ENCODE assay signal across 8 cellular contexts in the genomic region with DNA sequence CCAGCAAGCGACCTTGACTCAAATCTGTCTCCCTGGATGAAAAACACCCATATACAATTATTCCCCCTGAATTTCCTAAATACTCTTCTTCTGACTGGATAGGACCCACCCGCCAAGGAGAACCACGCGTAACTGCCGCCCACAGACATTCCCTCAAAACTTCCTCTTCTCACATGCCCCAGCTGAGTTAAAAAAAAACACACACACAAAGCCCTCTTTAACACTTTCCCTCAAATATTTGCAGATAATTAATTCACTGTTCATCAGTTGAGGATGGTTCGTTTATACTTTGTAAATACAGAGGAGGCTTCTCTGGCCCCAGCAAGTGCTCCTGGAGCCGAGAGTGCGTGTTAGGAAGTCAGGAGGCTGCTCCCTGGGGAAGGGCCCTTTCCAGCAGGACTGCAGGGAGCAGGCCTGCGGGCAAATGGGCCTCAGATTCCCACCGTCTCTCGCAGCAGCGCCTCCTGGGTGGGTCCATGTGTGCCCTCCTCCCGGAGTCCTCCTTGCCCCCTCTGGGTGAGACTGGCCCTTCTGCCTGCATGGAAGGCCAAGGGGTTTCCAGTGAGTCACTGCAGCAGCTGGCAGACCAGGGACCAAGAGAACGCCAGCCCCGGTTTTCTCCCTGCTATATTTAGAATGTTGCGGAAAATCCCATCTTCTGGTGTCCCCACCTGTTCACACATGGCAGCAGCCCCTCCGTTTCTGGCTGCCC. TPM values are rescaled to one million over a fixed set of nuclear protein-coding genes. Genes with fewer than 3 reads are reported as not detected.
A peak's percentile ranks its signal among the peaks of the same experiment; 100 is the strongest.
DNase-seq lines count a peak whose midpoint lies in the region; ATAC-seq, FAIRE-seq and TF ChIP-seq lines count a peak whose summit lies in the region.

No MANE protein-coding gene starts in this region.

- TF ChIP-seq POLR2A in GM19099 (IDR thresholded peaks at IDR 0.05; ENCODE audit: extremely low read depth, insufficient read length, low read depth) (peak; percentile 31), GM12891 (IDR thresholded peaks at IDR 0.05; ENCODE audit: low read depth, low read length) (no peak)

- no CpG with 5 or more reads among the region's 17 CpGs for WGBS in trophoblast cell (ENCODE audit: extremely low coverage, insufficient coverage, insufficient read length)

- no peak overlapping the region for H3K18ac ChIP-seq in trophoblast cell (ENCODE audit: low read length)

- no peaks in the 10 kb centered on the region for H3K36me3 ChIP-seq in trophoblast cell (ENCODE audit: control insufficient read depth in 1 of 2, insufficient read depth in 2 of 2, low read length in 2 of 2)

- no peak overlapping the region for H3K27ac ChIP-seq in trophoblast cell (ENCODE audit: low read depth, low read length)

- peaks cover 3 to 8% of the 10 kb centered on the region in 2 experiments for H3K4me1 ChIP-seq in trophoblast cell (ENCODE audit: control insufficient read depth in 1 of 2, insufficient read depth in 2 of 2, low read length in 2 of 2)

- H4K91ac ChIP-seq in trophoblast cell (ENCODE audit: low read depth, low read length) = no peak overlapping the region

- H3K79me1 ChIP-seq in trophoblast cell (ENCODE audit: low read length) = no peaks in the 10 kb centered on the region

- H3K4me2 ChIP-seq in trophoblast cell (ENCODE audit: low read length) = no peak overlapping the region

- no peak overlapping the region for H2BK120ac ChIP-seq in trophoblast cell (ENCODE audit: insufficient read depth, low read length, poor library complexity)

- H3K79me2 ChIP-seq in trophoblast cell (ENCODE audit: control insufficient read depth, insufficient read depth, low read length, poor library complexity) = no peaks in the 10 kb centered on the region

- H2AFZ ChIP-seq in trophoblast cell (ENCODE audit: insufficient read depth, low read length, poor library complexity) = no peak overlapping the region

- no peak overlapping the region for H3K14ac ChIP-seq in trophoblast cell (ENCODE audit: low read length)

- H3K23ac ChIP-seq in trophoblast cell (ENCODE audit: low read length) = no peak overlapping the region

- H3K4ac ChIP-seq in trophoblast cell (ENCODE audit: low read depth, low read length) = no peak overlapping the region

- peaks cover 5% of the 10 kb centered on the region for H3K36me3 Mint-ChIP-seq in endothelial cell (ENCODE audit: low read depth, unreplicated experiment)

- no peak overlapping the region for H4K12ac ChIP-seq in trophoblast cell (ENCODE audit: low read depth, low read length)

- no peak overlapping the region for H3K9ac ChIP-seq in trophoblast cell (ENCODE audit: low read length)

- no peak for TF ChIP-seq CTCF in endothelial cell (IDR thresholded peaks at IDR 0.05; ENCODE audit: unreplicated experiment)

- no peak overlapping the region for H3K4me3 ChIP-seq in trophoblast cell (ENCODE audit: low read depth, low read length)

- no peak for ATAC-seq in HG03521 (IDR thresholded peaks at IDR 0.05; ENCODE audit: unreplicated experiment)

- no peak overlapping the region for H2BK12ac ChIP-seq in trophoblast cell (ENCODE audit: low read length)

- H3K27me3 Mint-ChIP-seq in endothelial cell (ENCODE audit: unreplicated experiment) = peaks cover 2% of the 10 kb centered on the region

- H3K9me3 Mint-ChIP-seq in endothelial cell (ENCODE audit: unreplicated experiment) = peaks cover 5% of the 10 kb centered on the region

- no peak overlapping the region for H2AK5ac ChIP-seq in trophoblast cell (ENCODE audit: low read length)

- no peak overlapping the region for H2BK5ac ChIP-seq in trophoblast cell (ENCODE audit: low read depth, low read length, poor library complexity)

- no peaks in the 10 kb centered on the region for H3K27me3 ChIP-seq in trophoblast cell (ENCODE audit: insufficient read depth, low read length)

- H3K27ac Mint-ChIP-seq in endothelial cell (ENCODE audit: unreplicated experiment) = no peak overlapping the region

- peak; percentile 81 for DNase-seq in NCI-H526 treated with DMSO at 0.1 percent for 48 hours (lab: John Stamatoyannopoulos, UW)
- no peak for DNase-seq in endothelial cell (ENCODE audit: low spot score)
- DNase-seq in trophoblast cell = peak; percentile 39 to 52
- no peak for DNase-seq in inferior parietal cortex (ENCODE audit: extremely low spot score)
- DNase-seq in GM12891 (ENCODE audit: insufficient read length, low spot score) = no peak
- no peak for DNase-seq in NCI-H510A treated with DMSO at 0.1 percent for 48 hours (lab: John Stamatoyannopoulos, UW)

- FAIRE-seq in GM12891 (lab: Jason Lieb, UNC) = no peak

- H4K8ac ChIP-seq in trophoblast cell (ENCODE audit: low read depth, low read length) = no peak overlapping the region

- peaks cover 7% of the 10 kb centered on the region for H3K4me1 Mint-ChIP-seq in endothelial cell (ENCODE audit: unreplicated experiment)

- peaks cover 3% of the 10 kb centered on the region for H3K9me3 ChIP-seq in trophoblast cell (ENCODE audit: insufficient read depth, low read depth, low read length)

- H3K4me3 Mint-ChIP-seq in endothelial cell (ENCODE audit: unreplicated experiment) = peak overlapping the region; percentile 10

TF ChIP-seq in GM12891, 5 proteins besides CTCF, POLR2A, EP300 and RAD21:
- no peak for TF ChIP-seq SPI1 (IDR thresholded peaks at IDR 0.05; ENCODE audit: low read depth, low read length)
- TF ChIP-seq POLR2AphosphoS5 (IDR thresholded peaks at IDR 0.05; ENCODE audit: low read depth, low read length) = no peak
- TF ChIP-seq POU2F2 (IDR thresholded peaks at IDR 0.05; ENCODE audit: low read depth, low read length) = no peak
- no peak for TF ChIP-seq TAF1 (IDR thresholded peaks at IDR 0.05; ENCODE audit: low read depth, low read length)
- no peak for TF ChIP-seq PAX5 (IDR thresholded peaks at IDR 0.05; ENCODE audit: insufficient read depth, low read length, severe bottlenecking)

RNA-seq across cellular contexts. Expression of a gene that starts 46.8 kb away (rescaled TPM):
- total RNA-seq in endothelial cell (ENCODE audit: unreplicated experiment) = 0.97 TPM
- 8.0 and 9.2 TPM in 2 replicates for polyA plus RNA-seq in trophoblast cell (2013)
- polyA plus RNA-seq in GM12891 (2012; ENCODE audit: low read depth, missing spikeins) = 49.8 TPM

Comparison
In these comparisons a context has a peak if more than half of its experiments do, and no peak if none do; other contexts are left out.
1. DNase-seq: peak in NCI-H526 treated with DMSO at 0.1 percent for 48 hours (single experiment) and trophoblast cell (2 of 2); none in endothelial cell (single experiment), inferior parietal cortex (single experiment), GM12891 (single experiment) and NCI-H510A treated with DMSO at 0.1 percent for 48 hours (single experiment).